ENCODE assay signal across 32 cellular contexts in genomic region chr17:56659622-56660021, GRCh38.
"Had no signal": no experiment of that assay in that cellular context is flagged by ENCODE, and none has a peak within 500 bp of the region (broad histone marks: within the 10 kb centered on the region; RNA-seq: fewer than 3 reads in every experiment).

No MANE protein-coding gene starts in this region.

- ATAC-seq: activated CD4-positive, alpha-beta T cell treated with anti-CD3 and anti-CD28 coated beads for 36 hours; activated CD8-positive, alpha-beta memory T cell treated with anti-CD3 and anti-CD28 coated beads, Interleukin-2, amount 10 ng/mL, durations not matched to agents 7 days and 5 days; activated CD8-positive, alpha-beta T cell treated with anti-CD3 and anti-CD28 coated beads, Interleukin-2, amount 10 ng/mL, durations not matched to agents 7 days and 5 days; activated naive CD8-positive, alpha-beta T cell treated with anti-CD3 and anti-CD28 coated beads, Interleukin-2, amount 50 U/mL, for 24 hours; gastroesophageal sphincter; heart right ventricle had no signal

- DNase-seq: activated CD4-positive, alpha-beta memory T cell treated with anti-CD3 and anti-CD28 coated beads for 36 hours; activated CD4-positive, alpha-beta T cell treated with anti-CD3 and anti-CD28 coated beads for 36 hours; activated CD4-positive, alpha-beta T cell treated with anti-CD3 and anti-CD28 coated beads, Interleukin-2, amount 10 ng/mL, durations not matched to agents 24 days and 14 days; activated CD4-positive, CD25-positive, alpha-beta regulatory T cell; activated CD4-positive, CD25-positive, alpha-beta regulatory T cell treated with anti-CD3 and anti-CD28 coated beads, Interleukin-2, amount 50 U/mL, for 72 hours; activated CD8-positive, alpha-beta memory T cell treated with anti-CD3 and anti-CD28 coated beads, Interleukin-2, amount 10 ng/mL, durations not matched to agents 7 days and 5 days; activated CD8-positive, alpha-beta memory T cell treated with anti-CD3 and anti-CD28 coated beads, Interleukin-2, amount 50 U/mL, for 4 hours; activated CD8-positive, alpha-beta T cell treated with anti-CD3 and anti-CD28 coated beads, Interleukin-2, amount 10 ng/mL, durations not matched to agents 7 days and 5 days; activated effector memory CD4-positive, alpha-beta T cell treated with anti-CD3 and anti-CD28 coated beads, Interleukin-2, amount 50 U/mL, for 16 hours; activated naive CD4-positive, alpha-beta T cell treated with anti-CD3 and anti-CD28 coated beads for 36 hours; activated naive CD8-positive, alpha-beta T cell treated with anti-CD3 and anti-CD28 coated beads for 36 hours; activated naive CD8-positive, alpha-beta T cell treated with anti-CD3 and anti-CD28 coated beads, Interleukin-2, amount 50 U/mL, for 24 hours; activated T-cell treated with anti-CD3 and anti-CD28 coated beads, Interleukin-2, amount 50 U/mL, for 1 hour; activated T-cell treated with anti-CD3 and anti-CD28 coated beads, Interleukin-2, amount 50 U/mL, for 48 hours; adrenal gland; amygdala; aorta; central memory CD4-positive, alpha-beta T cell; cerebellar nuclear complex; colonic mucosa; effector CD8-positive, alpha-beta T cell; esophagus squamous epithelium; foreskin melanocyte; heart right ventricle; T1000 had no signal

- H3K4me2 ChIP-seq: hepatocyte had no signal

- H3K79me2 ChIP-seq: hepatocyte had no signal

- H3K36me3 ChIP-seq: adrenal gland, breast epithelium, cardiac muscle cell, colonic mucosa, esophagus squamous epithelium, gastroesophageal sphincter, heart right ventricle had no signal

- H3K27ac ChIP-seq: adrenal gland, breast epithelium, cardiac muscle cell, colonic mucosa, epithelial cell of prostate, esophagus squamous epithelium, gastroesophageal sphincter, heart right ventricle, hepatocyte had no signal

- FAIRE-seq: endometrium, endothelial cell of umbilical vein had no signal

- H3K4me3 ChIP-seq: adrenal gland, breast epithelium, cardiac muscle cell, colonic mucosa, esophagus squamous epithelium, gastroesophageal sphincter, heart right ventricle, hepatocyte had no signal

- H3K9me3 ChIP-seq: adrenal gland, breast epithelium, colonic mucosa had no signal

- H2AFZ ChIP-seq: hepatocyte had no signal

- H3K27me3 ChIP-seq: adrenal gland, breast epithelium, cardiac muscle cell, colonic mucosa had no signal

- H3K4me1 ChIP-seq: adrenal gland, breast epithelium, colonic mucosa, esophagus squamous epithelium, gastroesophageal sphincter, heart right ventricle had no signal
